27 cellular contexts compared by ENCODE assay signal in genomic region chr5:116892993-116893392, GRCh38.
"Had no signal": no experiment of that assay in that cellular context is flagged by ENCODE, and none has a peak within 500 bp of the region (broad histone marks: within the 10 kb centered on the region; RNA-seq: fewer than 3 reads in every experiment).

No MANE protein-coding gene starts in this region.

- H3K9me3 ChIP-seq: esophagus muscularis mucosa, gastroesophageal sphincter, heart left ventricle, left lung, ovary, psoas muscle, spleen, testis, tibial artery had no signal

- H3K4me1 ChIP-seq: esophagus muscularis mucosa, foreskin keratinocyte, gastroesophageal sphincter, heart left ventricle, left lung, psoas muscle, spleen, testis, tibial artery had no signal

- H3K36me3 ChIP-seq: esophagus muscularis mucosa, gastroesophageal sphincter, heart left ventricle, left lung, neural progenitor cell, ovary, spleen, tibial artery had no signal

- H3K27ac ChIP-seq: esophagus muscularis mucosa, foreskin keratinocyte, gastroesophageal sphincter, heart left ventricle, hepatocyte, left lung, neural progenitor cell, ovary, psoas muscle, skin epidermis, spleen, testis, tibial artery had no signal

- H3K9me3 Mint-ChIP-seq: nephron; neural progenitor cell; stimulated activated memory B cell treated with anti-CD40 and anti-IgM and Interleukin-4, amounts not matched to agents 10 μg/mL and 1 μg/mL and 100 μg/mL, for 72 hours; type B pancreatic cell had no signal

- H3K4me1 Mint-ChIP-seq: naive thymus-derived CD4-positive, alpha-beta T cell; nephron; neural progenitor cell had no signal

- DNase-seq: dermis blood vessel endothelial cell; effector memory CD4-positive, alpha-beta T cell; foreskin keratinocyte; heart left ventricle; left cardiac atrium; left lung; mesenchymal stem cell; midbrain; naive thymus-derived CD4-positive, alpha-beta T cell; ovary; posterior cingulate gyrus; psoas muscle; right cardiac atrium; spleen; stimulated activated CD4-positive, alpha-beta T cell treated with anti-CD3 and anti-CD28 coated beads, Interleukin-4, amount 100 ng/mL, for 4 hours; stimulated activated naive CD8-positive, alpha-beta T cell treated with anti-CD3 and anti-CD28 coated beads, Interleukin-15, Interleukin-2, amounts not matched to agents 100 U/mL and 50 U/mL, for 24 hours; substantia nigra; testis; tibial artery had no signal

- H3K27me3 Mint-ChIP-seq: stimulated activated memory B cell treated with anti-CD40 and anti-IgM and Interleukin-4, amounts not matched to agents 10 μg/mL and 1 μg/mL and 100 μg/mL, for 72 hours had no signal

- ATAC-seq: foreskin keratinocyte; gastroesophageal sphincter; heart left ventricle; left cardiac atrium; left lung; naive thymus-derived CD4-positive, alpha-beta T cell; psoas muscle; right cardiac atrium; stimulated activated memory B cell treated with anti-CD40 and anti-IgM and Interleukin-4, amounts not matched to agents 10 μg/mL and 1 μg/mL and 100 μg/mL, for 72 hours; stimulated activated naive CD8-positive, alpha-beta T cell treated with anti-CD3 and anti-CD28 coated beads, Interleukin-15, Interleukin-2, amounts not matched to agents 100 U/mL and 50 U/mL, for 24 hours had no signal

- H3K4me3 ChIP-seq: esophagus muscularis mucosa, gastroesophageal sphincter, heart left ventricle, hepatocyte, left lung, neural progenitor cell, ovary, psoas muscle, skin epidermis, spleen, testis, tibial artery had no signal

- H3K27ac Mint-ChIP-seq: naive thymus-derived CD4-positive, alpha-beta T cell; nephron; neural progenitor cell; stimulated activated memory B cell treated with anti-CD40 and anti-IgM and Interleukin-4, amounts not matched to agents 10 μg/mL and 1 μg/mL and 100 μg/mL, for 72 hours; type B pancreatic cell had no signal

- H2AFZ ChIP-seq: hepatocyte, neural progenitor cell had no signal

- H3K4me2 ChIP-seq: hepatocyte, neural progenitor cell had no signal

- H3K4me3 Mint-ChIP-seq: naive thymus-derived CD4-positive, alpha-beta T cell; nephron; neural progenitor cell; stimulated activated memory B cell treated with anti-CD40 and anti-IgM and Interleukin-4, amounts not matched to agents 10 μg/mL and 1 μg/mL and 100 μg/mL, for 72 hours; type B pancreatic cell had no signal

- H3K27me3 ChIP-seq: esophagus muscularis mucosa, foreskin keratinocyte, gastroesophageal sphincter, heart left ventricle, hepatocyte, neural progenitor cell, ovary, spleen, testis, tibial artery had no signal

- H3K79me2 ChIP-seq: hepatocyte had no signal

- H3K9ac ChIP-seq: neural progenitor cell had no signal

- H3K36me3 Mint-ChIP-seq: naive thymus-derived CD4-positive, alpha-beta T cell; neural progenitor cell; stimulated activated memory B cell treated with anti-CD40 and anti-IgM and Interleukin-4, amounts not matched to agents 10 μg/mL and 1 μg/mL and 100 μg/mL, for 72 hours; type B pancreatic cell had no signal
